In genomic region chr6:105991561-105992314, GRCh38 we compare ENCODE assay signal across 8 cellular contexts.
DNase-seq lines count a peak whose midpoint lies in the region; ATAC-seq, FAIRE-seq and TF ChIP-seq lines count a peak whose summit lies in the region.

No MANE protein-coding gene starts in this region.

- dilution Hi-C loops in endothelial cell of umbilical vein (cut with MboI; ENCODE audit: extremely low pct_ligation_motif_present, low sequenced_read_pairs) = no loop called here

- H3K4me1 ChIP-seq in endothelial cell of umbilical vein (ENCODE audit: control insufficient read depth, extremely low read depth, insufficient read depth, low read length) = peaks cover 22% of the 10 kb centered on the region
- H3K4me1 ChIP-seq in neuron (ENCODE audit: insufficient read depth, low read length) = peaks cover 10% of the 10 kb centered on the region

- H3K9me3 ChIP-seq in endothelial cell of umbilical vein (replicated peaks; ENCODE audit: control insufficient read depth, insufficient read depth, low read length) (no peaks in the 10 kb centered on the region), neuron (ENCODE audit: low read length) (peaks cover 5% of the 10 kb centered on the region)

- no peak overlapping the region for H3K27ac ChIP-seq in endothelial cell of umbilical vein (ENCODE audit: insufficient read depth, low read depth, low read length)

- H3K4me2 ChIP-seq in endothelial cell of umbilical vein (ENCODE audit: insufficient read depth, low read length) = peak overlapping the region; percentile 78

- H3K9me1 ChIP-seq in endothelial cell of umbilical vein (replicated peaks; ENCODE audit: control insufficient read depth, extremely low read depth, insufficient read depth, low read length) = no peaks in the 10 kb centered on the region

- POLR2A ChIA-PET in endothelial cell of umbilical vein (lab: Charles Lee) = no interaction called here

- CTCF ChIA-PET in endothelial cell of umbilical vein (lab: Charles Lee) = interaction anchor here (0.6 to 3.1 kb wide), 10 partner anchors 8 to 589 kb away, joined by 3 to 21 read pairs (median 4); partner anchors contain the start of gene PREP

- ATAC-seq in GM21423 (IDR thresholded peaks at IDR 0.05; ENCODE audit: unreplicated experiment) = peak; percentile 25

- no peak for TF ChIP-seq CTCF in endothelial cell of umbilical vein (IDR thresholded peaks at IDR 0.05; ENCODE audit: extremely low read depth in 1 of 2, insufficient read depth in 1 of 2, low read depth in 1 of 2, low read length in 2 of 2)

- H3K27me3 ChIP-seq in endothelial cell of umbilical vein (ENCODE audit: control insufficient read depth in 2 of 2, insufficient read depth in 2 of 2, low read length in 2 of 2) (peaks cover 81 to 93% of the 10 kb centered on the region in 2 experiments), neuron (ENCODE audit: insufficient read depth, low read length) (peaks cover 84% of the 10 kb centered on the region)

- no peaks in the 10 kb centered on the region for H3K79me2 ChIP-seq in endothelial cell of umbilical vein (ENCODE audit: control insufficient read depth, insufficient read depth, low read length)

- DNase-seq in ELR (ENCODE audit: low read depth) (peak; percentile 24), HPDE6-E6E7 (ENCODE audit: extremely low spot score) (peak; percentile 17), endothelial cell of umbilical vein (ENCODE audit: low read depth, low spot score) (peak; percentile 9), epidermal melanocyte (ENCODE audit: insufficient read length, low spot score) (no peak), superior temporal gyrus (ENCODE audit: extremely low spot score) (no peak)
- peak; percentile 48 for DNase-seq in activated CD4-positive, CD25-positive, alpha-beta regulatory T cell treated with anti-CD3 and anti-CD28 coated beads, Interleukin-2, amount 50 U/mL, for 72 hours

- BruUV-seq in endothelial cell of umbilical vein (replicated peaks; lab: Mats Ljungman, UMichigan) = no TSS peak

- FAIRE-seq in endothelial cell of umbilical vein (lab: Jason Lieb, UNC) = no peak

- intact Hi-C loops in endothelial cell of umbilical vein (cut with micrococcal nuclease) = loop anchor here (1.0 to 10.0 kb wide), 6 partner anchors 107 to 559 kb away; no protein-coding TSS in a partner anchor

- H4K20me1 ChIP-seq in endothelial cell of umbilical vein (replicated peaks; ENCODE audit: control insufficient read depth, extremely low read depth, insufficient read depth, low read length) = no peaks in the 10 kb centered on the region

- TF ChIP-seq POLR2A in endothelial cell of umbilical vein (IDR thresholded peaks at IDR 0.05; ENCODE audit: low read depth, low read length) = no peak

- H2AFZ ChIP-seq in endothelial cell of umbilical vein (ENCODE audit: low read depth, low read length) (peak overlapping the region; percentile 63), neuron (ENCODE audit: low read depth, low read length) (peak overlapping the region; percentile 95)

- H3K4me3 ChIP-seq in endothelial cell of umbilical vein (replicated peaks in 1 of 3; ENCODE audit: insufficient read depth in 1 of 3, low read depth in 1 of 3, low read length in 3 of 3) = peak overlapping the region; percentile 55 to 74 (median 72)
- H3K4me3 ChIP-seq in neuron (ENCODE audit: low read length) = peak overlapping the region; percentile 50

- H3K9ac ChIP-seq in endothelial cell of umbilical vein (replicated peaks; ENCODE audit: extremely low read depth, insufficient read depth, low read length) = no peak overlapping the region

- H3K36me3 ChIP-seq in endothelial cell of umbilical vein (ENCODE audit: control insufficient read depth in 2 of 2, extremely low read depth in 1 of 2, insufficient read depth in 2 of 2, low read length in 2 of 2) (no peaks in the 10 kb centered on the region), neuron (ENCODE audit: insufficient read depth, low read length) (no peaks in the 10 kb centered on the region)

TF ChIP-seq in endothelial cell of umbilical vein, 7 proteins besides CTCF, POLR2A, EP300 and RAD21:
- TF ChIP-seq FOS (IDR thresholded peaks at IDR 0.05; ENCODE audit: borderline replicate concordance, insufficient read depth, low read length) = no peak
- no peak for TF ChIP-seq EZH2 (IDR thresholded peaks at IDR 0.05; ENCODE audit: borderline replicate concordance, low read depth, low read length, severe bottlenecking)
- TF ChIP-seq GATA2 (IDR thresholded peaks at IDR 0.05; ENCODE audit: insufficient read depth, insufficient read length, low read depth, low read length) = no peak
- no peak for TF ChIP-seq POLR2AphosphoS5 (IDR thresholded peaks at IDR 0.05; ENCODE audit: insufficient read depth, low read depth, low read length)
- no peak for TF ChIP-seq JUN (IDR thresholded peaks at IDR 0.05; ENCODE audit: borderline replicate concordance, insufficient read depth, insufficient read length, low read depth)
- no peak for TF ChIP-seq MYC (IDR thresholded peaks at IDR 0.05; ENCODE audit: low read depth, low read length)
- no peak for TF ChIP-seq MAX (IDR thresholded peaks at IDR 0.05; ENCODE audit: insufficient read depth, insufficient read length)

Comparison
In these comparisons a context has a peak if more than half of its experiments do, and no peak if none do; other contexts are left out.
1. DNase-seq: peak in ELR (single experiment), HPDE6-E6E7 (single experiment), activated CD4-positive, CD25-positive, alpha-beta regulatory T cell treated with anti-CD3 and anti-CD28 coated beads, Interleukin-2, amount 50 U/mL, for 72 hours (single experiment) and endothelial cell of umbilical vein (single experiment); none in epidermal melanocyte (single experiment) and superior temporal gyrus (single experiment).